ENCODE assay signal across 8 cellular contexts in the genomic region with DNA sequence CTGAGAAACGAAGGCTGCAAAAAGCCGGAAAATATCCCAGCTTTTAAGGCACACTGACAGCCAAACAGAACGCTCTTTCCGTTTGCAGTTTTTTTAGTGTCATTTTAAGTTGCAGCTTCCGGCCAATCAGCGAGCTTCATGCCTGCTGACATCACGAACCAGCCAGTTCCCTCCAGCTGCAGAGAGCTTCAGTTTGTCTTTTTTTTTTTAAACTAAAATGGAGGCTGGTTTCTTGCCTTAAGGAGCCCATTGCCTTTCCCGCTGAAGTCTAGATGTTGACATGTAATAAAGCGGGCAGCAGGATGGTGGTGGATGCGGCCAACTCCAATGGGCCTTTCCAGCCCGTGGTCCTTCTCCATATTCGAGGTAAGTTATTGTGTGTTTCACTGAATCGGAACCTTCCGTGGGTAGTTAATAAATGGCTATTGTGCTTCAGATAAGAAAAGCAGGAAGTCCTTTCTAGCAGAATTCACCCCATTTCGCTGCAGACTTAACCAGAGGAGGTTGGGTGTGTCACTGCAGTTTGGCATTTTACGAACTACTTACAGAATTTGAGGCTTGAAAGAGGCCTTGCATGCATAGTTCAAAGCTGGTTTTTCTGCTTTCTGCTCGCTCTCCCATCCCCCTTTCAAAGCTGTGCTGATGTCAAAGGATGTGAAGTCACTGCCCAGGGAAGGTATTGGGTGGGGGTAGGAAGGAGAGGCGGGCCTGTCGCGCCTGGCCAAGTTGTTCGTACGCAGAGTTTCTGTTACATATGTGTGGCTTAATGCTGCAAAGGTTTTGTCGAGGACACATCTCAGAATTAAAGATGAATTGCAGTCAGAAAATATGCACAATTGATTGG. TPM values are rescaled to one million over a fixed set of nuclear protein-coding genes. Genes with fewer than 3 reads are reported as not detected.
DNase-seq lines count a peak whose midpoint lies in the region; ATAC-seq and TF ChIP-seq lines count a peak whose summit lies in the region.

No MANE protein-coding gene starts in this region.

- peak overlapping the region; percentile 88 for H2AFZ ChIP-seq in trophoblast cell (ENCODE audit: insufficient read depth, low read length, poor library complexity)

- intact Hi-C loops in adrenal gland (cut with DNase I) (no loop called here), heart left ventricle (cut with DNase I) (loop anchor here in 4 of 10 donors (5.0 kb wide), 3 partner anchors 33 to 67 kb away; no protein-coding TSS in a partner anchor), uterus (cut with DNase I; ENCODE audit: low total_unique reads) (no loop called here)

- H3K36me3 ChIP-seq in adrenal gland (replicated peaks in 1 of 2) (peaks cover 0 to 5% of the 10 kb centered on the region in 2 donors), heart left ventricle (peaks cover 0 to 2% (median 0%) of the 10 kb centered on the region in 9 donors), trophoblast cell (ENCODE audit: control insufficient read depth in 1 of 2, insufficient read depth in 2 of 2, low read length in 2 of 2) (peaks cover 0 to 6% of the 10 kb centered on the region in 2 experiments), uterus (no peaks in the 10 kb centered on the region)

- peak; percentile 82 for DNase-seq in GM13977 (ENCODE audit: low spot score)
- peak; percentile 87 for DNase-seq in NCI-H1436 (lab: John Stamatoyannopoulos, UW)
- DNase-seq in SW480 (ENCODE audit: low spot score): peak; percentile 97
- peak; percentile 89 to 97 (median 92) for DNase-seq in adrenal gland
- peak; percentile 84 to 90 (median 90) for DNase-seq in heart left ventricle
- peak; percentile 91 to 95 for DNase-seq in trophoblast cell
- peak; percentile 78 to 90 for DNase-seq in uterus

- peak overlapping the region; percentile 84 for H3K4ac ChIP-seq in trophoblast cell (ENCODE audit: low read depth, low read length)

- H2BK12ac ChIP-seq in trophoblast cell (ENCODE audit: low read length): no peak overlapping the region

- no peak overlapping the region for H3K23ac ChIP-seq in trophoblast cell (ENCODE audit: low read length)

- H3K79me2 ChIP-seq in trophoblast cell (ENCODE audit: control insufficient read depth, insufficient read depth, low read length, poor library complexity): peaks cover 14% of the 10 kb centered on the region

- ATAC-seq in HG02852 (IDR thresholded peaks at IDR 0.05; ENCODE audit: unreplicated experiment) (peak; percentile 83), heart left ventricle (peak; percentile 92 to 96 (median 94))

- H4K91ac ChIP-seq in trophoblast cell (ENCODE audit: low read depth, low read length): peak overlapping the region; percentile 97

- in situ Hi-C loops in GM13977 (cut with MboI; ENCODE audit: low pct_unique_long_range_greater_than_20kb, low sequenced_read_pairs, unreplicated experiment): no loop called here

- H2BK120ac ChIP-seq in trophoblast cell (ENCODE audit: insufficient read depth, low read length, poor library complexity): peak overlapping the region; percentile 84

- H3K9me3 ChIP-seq in adrenal gland (replicated peaks in 1 of 3) (no peaks in the 10 kb centered on the region), heart left ventricle (no peaks in the 10 kb centered on the region), trophoblast cell (ENCODE audit: insufficient read depth, low read depth, low read length) (peaks cover 1% of the 10 kb centered on the region), uterus (no peaks in the 10 kb centered on the region)

- H4K8ac ChIP-seq in trophoblast cell (ENCODE audit: low read depth, low read length): peak overlapping the region; percentile 97

- WGBS in adrenal gland, 4 donors: 0 to 1% (median 1%) methylated on average over 21 to 23 of the region's 23 CpGs
- 0 to 1% (median 1%) methylated on average over 23 of the region's 23 CpGs for WGBS in heart left ventricle, 4 donors
- no CpG with 5 or more reads among the region's 23 CpGs for WGBS in trophoblast cell (ENCODE audit: extremely low coverage, insufficient coverage, insufficient read length)

- no peak for TF ChIP-seq CTCF in GM13977 (IDR thresholded peaks at IDR 0.05; ENCODE audit: extremely low read depth, insufficient read depth, missing control alignments)
- no peak for TF ChIP-seq CTCF in adrenal gland (IDR thresholded peaks at IDR 0.05)
- TF ChIP-seq CTCF in heart left ventricle (IDR thresholded peaks at IDR 0.05): no peak
- TF ChIP-seq CTCF in uterus (IDR thresholded peaks at IDR 0.05): peak in 1 of 4 experiments; percentile 5

- peak overlapping the region; percentile 82 for H3K14ac ChIP-seq in trophoblast cell (ENCODE audit: low read length)

- peaks cover 4% of the 10 kb centered on the region for H3K79me1 ChIP-seq in trophoblast cell (ENCODE audit: low read length)

- H3K27me3 ChIP-seq in adrenal gland (no peaks in the 10 kb centered on the region), heart left ventricle (no peaks in the 10 kb centered on the region), trophoblast cell (ENCODE audit: insufficient read depth, low read length) (no peaks in the 10 kb centered on the region), uterus (no peaks in the 10 kb centered on the region)

- H3K4me1 ChIP-seq in adrenal gland (replicated peaks in 1 of 2): peaks cover 29 to 50% of the 10 kb centered on the region in 2 donors
- H3K4me1 ChIP-seq in heart left ventricle: peaks cover 7 to 59% (median 46%) of the 10 kb centered on the region in 12 donors
- peaks cover 3 to 7% of the 10 kb centered on the region in 2 experiments for H3K4me1 ChIP-seq in trophoblast cell (ENCODE audit: control insufficient read depth in 1 of 2, insufficient read depth in 2 of 2, low read length in 2 of 2)
- H3K4me1 ChIP-seq in uterus: peaks cover 0 to 13% of the 10 kb centered on the region in 2 donors

- peak overlapping the region; percentile 86 for H3K4me2 ChIP-seq in trophoblast cell (ENCODE audit: low read length)

- peak overlapping the region; percentile 87 for H3K9ac ChIP-seq in trophoblast cell (ENCODE audit: low read length)

- peak overlapping the region in 3 of 4 donors; percentile 6 to 79 (median 33) for H3K4me3 ChIP-seq in adrenal gland
- peak overlapping the region; percentile 32 to 84 (median 65) for H3K4me3 ChIP-seq in heart left ventricle
- H3K4me3 ChIP-seq in trophoblast cell (ENCODE audit: low read depth, low read length): peak overlapping the region; percentile 77
- H3K4me3 ChIP-seq in uterus: peak overlapping the region; percentile 58 to 59

- peak overlapping the region; percentile 95 for H4K12ac ChIP-seq in trophoblast cell (ENCODE audit: low read depth, low read length)

- no peak overlapping the region for H2AK5ac ChIP-seq in trophoblast cell (ENCODE audit: low read length)

- peak; percentile 64 to 87 for TF ChIP-seq POLR2A in adrenal gland (IDR thresholded peaks at IDR 0.05)
- peak; percentile 9 to 56 for TF ChIP-seq POLR2A in heart left ventricle (IDR thresholded peaks at IDR 0.05)
- peak; percentile 76 to 85 for TF ChIP-seq POLR2A in uterus (IDR thresholded peaks at IDR 0.05)

- H2BK5ac ChIP-seq in trophoblast cell (ENCODE audit: low read depth, low read length, poor library complexity): peak overlapping the region; percentile 92

- H3K27ac ChIP-seq in adrenal gland (peak overlapping the region; percentile 95 to 99 (median 98)), heart left ventricle (peak overlapping the region; percentile 92 to 99 (median 97)), trophoblast cell (ENCODE audit: low read depth, low read length) (peak overlapping the region; percentile 99), uterus (peak overlapping the region; percentile 93 to 100)

- H3K18ac ChIP-seq in trophoblast cell (ENCODE audit: low read length): peak overlapping the region; percentile 95

RNA-seq across cellular contexts. Expression of gene PPP2R5C, which starts 48.4 kb away (rescaled TPM):
- total RNA-seq in adrenal gland: 100 to 1,000 TPM in 6 of 8 donors, 10 to 100 TPM in 2; 66.5 to 216 (median 153) TPM
- polyA plus RNA-seq in adrenal gland: 100 to 1,000 TPM; 105 to 143 (median 128) TPM
- total RNA-seq in heart left ventricle: 100 to 1,000 TPM; 116 to 248 (median 207) TPM
- polyA plus RNA-seq in heart left ventricle: 100 to 1,000 TPM in 1 of 2 donors, 10 to 100 TPM in 1; 99.4 to 150 TPM
- polyA plus RNA-seq in trophoblast cell (2013): 136 and 143 TPM in 2 replicates
- total RNA-seq in uterus: 100 to 1,000 TPM; 143 to 171 (median 169) TPM

Comparison
In these comparisons a context has a peak if more than half of its experiments do, and no peak if none do; other contexts are left out.
1. Peak in every context shown above with its lines: DNase-seq, ATAC-seq, H3K4me3 ChIP-seq and H3K27ac ChIP-seq.